ENCODE assay signal across 8 cellular contexts in the genomic region with DNA sequence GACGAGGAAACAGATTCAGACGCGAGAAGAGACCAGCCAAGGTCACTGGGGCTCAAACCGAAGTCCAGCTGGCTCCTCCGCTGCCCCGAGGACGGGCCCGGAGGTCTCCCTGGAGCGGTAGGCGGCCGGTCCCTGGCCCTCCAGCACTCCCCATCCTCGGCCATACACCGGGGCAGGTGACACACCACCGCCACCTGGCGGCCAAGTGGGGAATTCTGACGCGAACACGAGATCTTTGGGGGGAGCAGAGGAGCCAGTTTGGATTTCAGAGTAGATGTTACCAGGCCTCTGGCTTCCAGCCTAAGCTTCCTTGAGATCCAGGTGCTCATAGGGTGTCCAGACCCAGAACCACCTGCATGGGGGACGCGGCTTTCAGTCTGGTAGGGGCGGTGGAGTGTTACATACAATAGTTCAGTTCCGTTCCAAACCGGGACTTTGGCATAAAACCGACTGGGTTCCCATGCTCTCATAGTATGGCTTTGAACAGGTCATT. TPM values are rescaled to one million over a fixed set of nuclear protein-coding genes. Genes with fewer than 3 reads are reported as not detected.
DNase-seq lines count a peak whose midpoint lies in the region; ATAC-seq and TF ChIP-seq lines count a peak whose summit lies in the region.

No MANE protein-coding gene starts in this region.

- H3K4me3 ChIP-seq in AG09309 (ENCODE audit: control insufficient read depth, low read depth, low read length): no peak overlapping the region

- TF ChIP-seq CTCF in AG09309 (IDR thresholded peaks at IDR 0.05; ENCODE audit: control insufficient read depth, insufficient read depth, low read depth, low read length, missing control alignments) (peak; percentile 93), GM20000 (IDR thresholded peaks at IDR 0.05; ENCODE audit: extremely low read depth, missing control alignments) (peak; percentile 88)
- TF ChIP-seq CTCF in activated CD8-positive, alpha-beta T cell treated with anti-CD3 and anti-CD28 coated beads for 36 hours (IDR thresholded peaks at IDR 0.05): peak; percentile 90

- POLR2A ChIA-PET in activated CD8-positive, alpha-beta T cell treated with anti-CD3 and anti-CD28 coated beads for 36 hours (lab: Charles Lee): interaction anchor here (0.6 kb wide), 1 partner anchor 246 kb away, joined by 4 read pairs; no protein-coding TSS in a partner anchor

- CTCF ChIA-PET in activated CD8-positive, alpha-beta T cell treated with anti-CD3 and anti-CD28 coated beads for 36 hours (lab: Charles Lee): interaction anchor here (0.8 to 6.8 kb wide), 12 partner anchors 8 to 402 kb away, joined by 3 to 36 read pairs (median 4); no protein-coding TSS in a partner anchor

- no peaks in the 10 kb centered on the region for H3K4me1 Mint-ChIP-seq in activated CD8-positive, alpha-beta T cell treated with anti-CD3 and anti-CD28 coated beads for 36 hours (ENCODE audit: low read depth)
- peaks cover 0 to 4% of the 10 kb centered on the region in 2 donors for H3K4me1 Mint-ChIP-seq in effector memory CD8-positive, alpha-beta T cell (ENCODE audit: low read depth in 2 of 2)

- DNase-seq in AG09309 (ENCODE audit: low read depth): no peak
- peak; percentile 77 for DNase-seq in GM20000 (ENCODE audit: low spot score)
- DNase-seq in NCI-H748 (lab: John Stamatoyannopoulos, UW; ENCODE audit: unreplicated experiment): peak; percentile 60
- DNase-seq in activated CD8-positive, alpha-beta T cell treated with anti-CD3 and anti-CD28 coated beads for 36 hours: peak; percentile 81
- peak; percentile 76 to 79 (median 76) for DNase-seq in effector memory CD8-positive, alpha-beta T cell
- DNase-seq in midbrain (lab: John Stamatoyannopoulos, UW): peak; percentile 55
- DNase-seq in stimulated activated CD8-positive, alpha-beta memory T cell treated with anti-CD3 and anti-CD28 coated beads, Interleukin-4, amount 100 ng/mL, for 1 hour (ENCODE audit: low read depth in 2 of 2, low spot score in 1 of 2): peak; percentile 35 to 50

- no peaks in the 10 kb centered on the region for H3K9me3 Mint-ChIP-seq in activated CD8-positive, alpha-beta T cell treated with anti-CD3 and anti-CD28 coated beads for 36 hours
- H3K9me3 Mint-ChIP-seq in effector memory CD8-positive, alpha-beta T cell: no peaks in the 10 kb centered on the region

- no peaks in the 10 kb centered on the region for H3K36me3 Mint-ChIP-seq in activated CD8-positive, alpha-beta T cell treated with anti-CD3 and anti-CD28 coated beads for 36 hours (ENCODE audit: low read depth)
- H3K36me3 Mint-ChIP-seq in effector memory CD8-positive, alpha-beta T cell (ENCODE audit: insufficient read depth): no peaks in the 10 kb centered on the region

- H3K4me3 Mint-ChIP-seq in activated CD8-positive, alpha-beta T cell treated with anti-CD3 and anti-CD28 coated beads for 36 hours: no peak overlapping the region
- H3K4me3 Mint-ChIP-seq in effector memory CD8-positive, alpha-beta T cell: no peak overlapping the region

- peak; percentile 92 for ATAC-seq in activated CD8-positive, alpha-beta T cell treated with anti-CD3 and anti-CD28 coated beads for 36 hours
- ATAC-seq in effector memory CD8-positive, alpha-beta T cell (replicated peaks): peak; percentile 84
- ATAC-seq in HG02852 (IDR thresholded peaks at IDR 0.05; ENCODE audit: unreplicated experiment): no peak

- no peak overlapping the region for H3K27ac Mint-ChIP-seq in activated CD8-positive, alpha-beta T cell treated with anti-CD3 and anti-CD28 coated beads for 36 hours
- no peak overlapping the region for H3K27ac Mint-ChIP-seq in effector memory CD8-positive, alpha-beta T cell

- peaks cover 3% of the 10 kb centered on the region for H3K27me3 Mint-ChIP-seq in activated CD8-positive, alpha-beta T cell treated with anti-CD3 and anti-CD28 coated beads for 36 hours
- peaks cover 16 to 22% of the 10 kb centered on the region in 2 donors for H3K27me3 Mint-ChIP-seq in effector memory CD8-positive, alpha-beta T cell

- intact Hi-C loops in activated CD8-positive, alpha-beta T cell treated with anti-CD3 and anti-CD28 coated beads for 36 hours (cut with micrococcal nuclease): loop anchor here (10.0 kb wide), 2 partner anchors 194 to 394 kb away; no protein-coding TSS in a partner anchor

RNA-seq across cellular contexts. Expression of gene BPIFB1, which starts 16.1 kb away (rescaled TPM):
- not detected for total RNA-seq in activated CD8-positive, alpha-beta T cell treated with anti-CD3 and anti-CD28 coated beads for 36 hours
